8 cellular contexts compared by ENCODE assay signal in the genomic region with DNA sequence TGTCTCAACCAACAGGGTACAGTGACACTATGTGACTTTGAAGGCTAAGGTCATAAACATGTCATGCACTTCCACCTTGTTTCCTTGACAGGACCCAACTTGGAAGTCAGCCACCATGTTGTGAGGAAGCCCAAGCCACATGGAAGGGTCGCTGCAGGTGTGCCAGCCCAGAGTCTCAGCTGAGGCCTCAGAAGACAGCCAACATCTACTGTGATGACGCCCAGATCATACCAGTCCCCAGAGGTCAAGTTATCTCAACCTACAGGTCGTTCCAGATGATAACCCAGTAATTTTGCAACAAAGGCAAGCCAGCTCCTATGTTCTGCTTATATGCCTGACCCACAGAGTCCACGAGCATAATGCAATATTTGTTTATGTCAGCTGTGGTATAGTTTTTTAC.
"Had no signal": no experiment of that assay in that cellular context is flagged by ENCODE, and none has a peak within 500 bp of the region (broad histone marks: within the 10 kb centered on the region; RNA-seq: fewer than 3 reads in every experiment).

No MANE protein-coding gene starts in this region.

- H3K4me3 ChIP-seq: GM23248, GM23338, HAP-1 had no signal

- H3K27ac ChIP-seq: GM23248 had no signal

- DNase-seq: GM23248, GOT3, H7, H9, HCEC 1CT, HFFc6 had no signal

- H3K4me1 ChIP-seq: HAP-1 had no signal

- H3K9me3 ChIP-seq: HAP-1 had no signal

- H3K36me3 ChIP-seq: HAP-1 had no signal
